ENCODE assay signal across 11 cellular contexts in genomic region chr3:18369561-18370185, GRCh38. TPM values are rescaled to one million over a fixed set of nuclear protein-coding genes. Genes with fewer than 3 reads are reported as not detected.
A peak's percentile ranks its signal among the peaks of the same experiment; 100 is the strongest.
DNase-seq lines count a peak whose midpoint lies in the region; ATAC-seq and TF ChIP-seq lines count a peak whose summit lies in the region.
"Had no signal": no experiment of that assay in that cellular context is flagged by ENCODE, and none has a peak within 500 bp of the region (broad histone marks: within the 10 kb centered on the region; RNA-seq: fewer than 3 reads in every experiment).

No MANE protein-coding gene starts in this region.

- peaks cover 62% of the 10 kb centered on the region for H3K4me1 ChIP-seq in DND-41 (ENCODE audit: insufficient read depth, low read length)
- H3K4me1 ChIP-seq: transverse colon had no signal

- intact Hi-C loops in natural killer cell (cut with micrococcal nuclease) = no loop called here

- peak overlapping the region; percentile 75 for H3K27ac ChIP-seq in DND-41 (ENCODE audit: low read length)
- H3K27ac ChIP-seq: RWPE1, transverse colon had no signal

- peak overlapping the region; percentile 44 for H3K4me2 ChIP-seq in DND-41 (ENCODE audit: insufficient read depth, low read length)

- H3K36me3 ChIP-seq in DND-41 (ENCODE audit: insufficient read depth, low read length) = peaks cover 44% of the 10 kb centered on the region

- H3K9me3 Mint-ChIP-seq in natural killer cell = no peaks in the 10 kb centered on the region

- ATAC-seq in DND-41 (ENCODE audit: insufficient read depth, low read depth) (peak; percentile 69), SK-N-SH treated with all-trans-retinoic acid at 6 μM for 48 hours (peak; percentile 79), natural killer cell (peak in 2 of 3 donors; percentile 41 to 50)

- H4K20me1 ChIP-seq in DND-41 (ENCODE audit: insufficient read depth, low read length) = no peaks in the 10 kb centered on the region

- H3K27ac Mint-ChIP-seq in natural killer cell = peak overlapping the region in 1 of 2 donors; percentile 27

- no peaks in the 10 kb centered on the region for H3K27me3 Mint-ChIP-seq in natural killer cell (ENCODE audit: low read depth in 2 of 2)

- TF ChIP-seq CTCF in DND-41 (IDR thresholded peaks at IDR 0.05; ENCODE audit: borderline replicate concordance, extremely low read depth, low read length, poor library complexity, severe bottlenecking) = no peak
- TF ChIP-seq CTCF in natural killer cell (IDR thresholded peaks at IDR 0.05) = no peak

- peaks cover 5% of the 10 kb centered on the region for H3K79me2 ChIP-seq in DND-41 (ENCODE audit: insufficient read depth, low read length)

- H3K9ac ChIP-seq in DND-41 (ENCODE audit: low read depth, low read length) = peak overlapping the region; percentile 42

- no peaks in the 10 kb centered on the region for H3K27me3 ChIP-seq in DND-41 (ENCODE audit: insufficient read depth, low read length, poor library complexity)
- H3K27me3 ChIP-seq: transverse colon had no signal

- peaks cover 55 to 71% of the 10 kb centered on the region in 2 donors for H3K4me1 Mint-ChIP-seq in natural killer cell

- peaks cover 31% of the 10 kb centered on the region for H3K36me3 Mint-ChIP-seq in natural killer cell

- DNase-seq in DND-41 = peak; percentile 49
- peak; percentile 92 for DNase-seq in NCI-H146 (lab: John Stamatoyannopoulos, UW)
- no peak for DNase-seq in natural killer cell
- no peak for DNase-seq in NK-92 treated with Interleukin-12 subunit alpha and Interleukin-12 subunit beta, amount 100 ng/mL, for 24 hours (lab: John Stamatoyannopoulos, UW)
- DNase-seq in stimulated activated CD4-positive, alpha-beta T cell treated with anti-CD3 and anti-CD28 coated beads, Interleukin-4, amount 100 ng/mL, for 1 hour = no peak
- no peak for DNase-seq in GM19238 (ENCODE audit: insufficient read length, low spot score)
- DNase-seq: activated CD4-positive, CD25-positive, alpha-beta regulatory T cell; effector CD4-positive, alpha-beta T cell; transverse colon had no signal

- H3K4me3 Mint-ChIP-seq in natural killer cell = peak overlapping the region; percentile 18

- peak overlapping the region in 1 of 2 experiments; percentile 17; a peak in 1 of 4 replicates for H3K4me3 ChIP-seq in DND-41 (ENCODE audit: low read depth in 1 of 2, low read length in 2 of 2)
- H3K4me3 ChIP-seq: transverse colon had no signal

- H2AFZ ChIP-seq in DND-41 (ENCODE audit: low read depth, low read length) = no peak overlapping the region

- H3K9me3 ChIP-seq in DND-41 (ENCODE audit: insufficient read depth, low read length, severe bottlenecking) = no peaks in the 10 kb centered on the region
- H3K9me3 ChIP-seq: transverse colon had no signal

TF ChIP-seq in SK-N-SH treated with all-trans-retinoic acid at 6 μM for 48 hours, 23 proteins besides CTCF, POLR2A, EP300 and RAD21:
- peak; percentile 90 for TF ChIP-seq TCF4 (CRISPR knock-in tag; IDR thresholded peaks at IDR 0.05; ENCODE audit: borderline replicate concordance)
- no peak for TF ChIP-seq PPARA (CRISPR knock-in tag; IDR thresholded peaks at IDR 0.05; ENCODE audit: borderline replicate concordance)
- TF ChIP-seq ESRRG (CRISPR knock-in tag; IDR thresholded peaks at IDR 0.05) = no peak
- no peak for TF ChIP-seq ISL1 (CRISPR knock-in tag; IDR thresholded peaks at IDR 0.05)
- no peak for TF ChIP-seq ZFP30 (CRISPR knock-in tag; IDR thresholded peaks at IDR 0.05)
- TF ChIP-seq ZNF70 (CRISPR knock-in tag; IDR thresholded peaks at IDR 0.05) = peak; percentile 86
- TF ChIP-seq TSHZ2 (CRISPR knock-in tag; IDR thresholded peaks at IDR 0.05) = peak; percentile 57; the same call in 1 of the 2 replicates
- TF ChIP-seq ZC3H10 (CRISPR knock-in tag; IDR thresholded peaks at IDR 0.05) = no peak
- TF ChIP-seq OSR1 (CRISPR knock-in tag; IDR thresholded peaks at IDR 0.05) = no peak
- no peak for TF ChIP-seq ZFP3 (CRISPR knock-in tag; IDR thresholded peaks at IDR 0.05)
- TF ChIP-seq ZNF565 (CRISPR knock-in tag; conservative IDR thresholded peaks at IDR 0.05; ENCODE audit: low read depth) = no peak
- TF ChIP-seq SNAI2 (CRISPR knock-in tag; IDR thresholded peaks at IDR 0.05) = no peak
- TF ChIP-seq CSRNP3 (CRISPR knock-in tag; IDR thresholded peaks at IDR 0.05) = no peak
TF ChIP-seq in SK-N-SH treated with all-trans-retinoic acid at 6 μM for 48 hours: peak in this region for 3.

RNA-seq across cellular contexts. Expression of gene SATB1, which starts 55.5 kb away (rescaled TPM):
- total RNA-seq in natural killer cell = 100 to 1,000 TPM; 137 to 162 (median 151) TPM

Comparison
In these comparisons a context has a peak if more than half of its experiments do, and no peak if none do; other contexts are left out.
1. DNase-seq: peak in DND-41 (single experiment) and NCI-H146 (single experiment); none in natural killer cell (single experiment), NK-92 treated with Interleukin-12 subunit alpha and Interleukin-12 subunit beta, amount 100 ng/mL, for 24 hours (single experiment), stimulated activated CD4-positive, alpha-beta T cell treated with anti-CD3 and anti-CD28 coated beads, Interleukin-4, amount 100 ng/mL, for 1 hour (single experiment) and GM19238 (single experiment).
2. Peak in every context shown above with its lines, with median percentiles within 50 percentile points of each other: ATAC-seq.